In the genomic region with DNA sequence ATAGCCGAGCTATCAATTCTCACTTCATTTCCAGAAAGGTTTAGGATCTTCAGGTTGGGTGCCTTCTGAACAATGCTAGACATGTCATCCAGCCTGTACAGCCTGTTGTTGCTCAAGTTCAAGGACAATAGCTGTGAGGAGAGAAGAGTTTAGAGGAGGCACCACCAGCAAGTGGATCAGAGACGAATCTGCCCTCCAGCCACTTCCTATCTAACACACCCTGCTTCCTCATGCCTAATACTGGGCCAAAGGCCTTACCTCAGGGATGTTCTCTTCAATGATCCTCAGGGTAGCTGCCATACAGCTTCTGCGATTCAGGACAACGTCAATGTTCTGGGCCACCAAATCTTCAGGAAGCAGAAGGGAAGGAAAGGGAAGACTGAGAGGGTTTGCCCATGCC, we compare ENCODE assay signal across 21 cellular contexts.
"Had no signal": no experiment of that assay in that cellular context is flagged by ENCODE, and none has a peak within 500 bp of the region (broad histone marks: within the 10 kb centered on the region; RNA-seq: fewer than 3 reads in every experiment).

No MANE protein-coding gene starts in this region.

- H3K27ac ChIP-seq: body of pancreas, left lung, sigmoid colon, tibial nerve, uterus, WERI-Rb-1 had no signal

- DNase-seq: activated CD4-positive, alpha-beta T cell treated with anti-CD3 and anti-CD28 coated beads, Interleukin-2, amount 10 ng/mL, durations not matched to agents 7 days and 5 days; activated CD4-positive, CD25-positive, alpha-beta regulatory T cell treated with anti-CD3 and anti-CD28 coated beads, Interleukin-2, amount 50 U/mL, for 72 hours; activated CD8-positive, alpha-beta T cell treated with anti-CD3 and anti-CD28 coated beads for 36 hours; activated gamma-delta T cell; activated T-cell treated with anti-CD3 and anti-CD28 coated beads, Interleukin-2, amount 50 U/mL, for 4 hours; anterior cingulate cortex; body of pancreas; effector CD4-positive, alpha-beta T cell; glutamatergic neuron; hippocampal formation; kidney glomerular epithelial cell; left lung; naive B cell; sigmoid colon; stimulated activated CD4-positive, alpha-beta T cell treated with anti-CD3 and anti-CD28 coated beads, Interleukin-15, amount 100 ng/mL, for 24 hours; stimulated activated CD8-positive, alpha-beta memory T cell treated with anti-CD3 and anti-CD28 coated beads, Interleukin-4, amount 100 ng/mL, for 48 hours; stimulated activated naive CD4-positive, alpha-beta T cell treated with Interleukin-2 at 50 U/mL for 16 hours; T-helper 1 cell; uterus; WERI-Rb-1 had no signal

- H3K4me3 Mint-ChIP-seq: activated CD4-positive, alpha-beta T cell treated with anti-CD3 and anti-CD28 coated beads, Interleukin-2, amount 10 ng/mL, durations not matched to agents 7 days and 5 days; activated CD8-positive, alpha-beta T cell treated with anti-CD3 and anti-CD28 coated beads for 36 hours; activated T-cell treated with anti-CD3 and anti-CD28 coated beads, Interleukin-2, amount 50 U/mL, for 4 hours had no signal

- H3K27me3 ChIP-seq: body of pancreas, left lung, sigmoid colon, tibial nerve, uterus had no signal

- ATAC-seq: activated CD8-positive, alpha-beta T cell treated with anti-CD3 and anti-CD28 coated beads for 36 hours; activated T-cell treated with anti-CD3 and anti-CD28 coated beads, Interleukin-2, amount 50 U/mL, for 4 hours; body of pancreas; left lung had no signal

- H3K9me3 ChIP-seq: body of pancreas, left lung, sigmoid colon, tibial nerve, uterus had no signal

- H3K9me3 Mint-ChIP-seq: activated CD4-positive, alpha-beta T cell treated with anti-CD3 and anti-CD28 coated beads, Interleukin-2, amount 10 ng/mL, durations not matched to agents 7 days and 5 days; activated CD8-positive, alpha-beta T cell treated with anti-CD3 and anti-CD28 coated beads for 36 hours; activated T-cell treated with anti-CD3 and anti-CD28 coated beads, Interleukin-2, amount 50 U/mL, for 4 hours had no signal

- H3K27me3 Mint-ChIP-seq: activated CD4-positive, alpha-beta T cell treated with anti-CD3 and anti-CD28 coated beads, Interleukin-2, amount 10 ng/mL, durations not matched to agents 7 days and 5 days; activated CD8-positive, alpha-beta T cell treated with anti-CD3 and anti-CD28 coated beads for 36 hours; naive B cell had no signal

- H3K27ac Mint-ChIP-seq: activated CD4-positive, alpha-beta T cell treated with anti-CD3 and anti-CD28 coated beads, Interleukin-2, amount 10 ng/mL, durations not matched to agents 7 days and 5 days had no signal
